Comparison of ENCODE assay signal across 17 cellular contexts in genomic region chr3:18402140-18402834, GRCh38. TPM values are rescaled to one million over a fixed set of nuclear protein-coding genes. Genes with fewer than 3 reads are reported as not detected.
DNase-seq lines count a peak whose midpoint lies in the region; ATAC-seq and TF ChIP-seq lines count a peak whose summit lies in the region.
"Had no signal": no experiment of that assay in that cellular context is flagged by ENCODE, and none has a peak within 500 bp of the region (broad histone marks: within the 10 kb centered on the region; RNA-seq: fewer than 3 reads in every experiment).

No MANE protein-coding gene starts in this region.

- DNase-seq in activated naive CD4-positive, alpha-beta T cell treated with anti-CD3 and anti-CD28 coated beads for 36 hours: peak; percentile 8
- DNase-seq in activated naive CD4-positive, alpha-beta T cell treated with Interleukin-2 at 50 U/mL for 16 hours: no peak
- no peak for DNase-seq in activated CD8-positive, alpha-beta T cell treated with anti-CD3 and anti-CD28 coated beads, Interleukin-2, amount 10 ng/mL, durations not matched to agents 7 days and 5 days
- DNase-seq in effector memory CD8-positive, alpha-beta T cell: no peak
- DNase-seq in NCI-H2227 (lab: John Stamatoyannopoulos, UW; ENCODE audit: unreplicated experiment) (no peak), NCI-H2081 (lab: John Stamatoyannopoulos, UW) (no peak), foreskin fibroblast (no peak)
- DNase-seq: cerebellar nuclear complex, DND-41, GOT3, kidney, mesenchymal stem cell, NCI-H2107, NCI-H69 had no signal

- peaks cover 2% of the 10 kb centered on the region for H3K4me1 ChIP-seq in thymus (ENCODE audit: control insufficient read depth, insufficient read depth, low read length)
- H3K4me1 ChIP-seq: right atrium auricular region had no signal

- intact Hi-C loops in activated naive CD4-positive, alpha-beta T cell treated with anti-CD3 and anti-CD28 coated beads for 36 hours (cut with micrococcal nuclease): no loop called here

- no peaks in the 10 kb centered on the region for H3K9me3 ChIP-seq in thymus (ENCODE audit: control insufficient read depth)
- H3K9me3 ChIP-seq: right atrium auricular region had no signal

- POLR2A ChIA-PET in activated CD8-positive, alpha-beta T cell treated with anti-CD3 and anti-CD28 coated beads, Interleukin-2, amount 10 ng/mL, durations not matched to agents 7 days and 5 days (lab: Charles Lee): interaction anchor here (1.1 to 1.8 kb wide), 6 partner anchors 9 to 131 kb away, joined by 3 to 8 read pairs (median 5); no protein-coding TSS in a partner anchor

- H3K27me3 Mint-ChIP-seq in activated naive CD4-positive, alpha-beta T cell treated with anti-CD3 and anti-CD28 coated beads for 36 hours (ENCODE audit: low read depth): no peaks in the 10 kb centered on the region
- no peaks in the 10 kb centered on the region for H3K27me3 Mint-ChIP-seq in activated CD8-positive, alpha-beta T cell treated with anti-CD3 and anti-CD28 coated beads, Interleukin-2, amount 10 ng/mL, durations not matched to agents 7 days and 5 days (ENCODE audit: low read depth)
- no peaks in the 10 kb centered on the region for H3K27me3 Mint-ChIP-seq in effector memory CD8-positive, alpha-beta T cell

- H3K36me3 ChIP-seq in thymus (ENCODE audit: control insufficient read depth, insufficient read depth): peaks cover 19% of the 10 kb centered on the region

- CTCF ChIA-PET in activated naive CD4-positive, alpha-beta T cell treated with anti-CD3 and anti-CD28 coated beads for 36 hours (lab: Charles Lee): interaction anchor here (0.7 to 2.4 kb wide), 5 partner anchors 12 to 1474 kb away, joined by 3 to 10 read pairs (median 5); no protein-coding TSS in a partner anchor
- CTCF ChIA-PET in activated CD8-positive, alpha-beta T cell treated with anti-CD3 and anti-CD28 coated beads, Interleukin-2, amount 10 ng/mL, durations not matched to agents 7 days and 5 days (lab: Charles Lee): interaction anchor here (0.7 to 3.5 kb wide), 11 partner anchors 9 to 586 kb away, joined by 3 to 36 read pairs (median 4); no protein-coding TSS in a partner anchor

- peak overlapping the region; percentile 87 for H3K27ac Mint-ChIP-seq in activated naive CD4-positive, alpha-beta T cell treated with anti-CD3 and anti-CD28 coated beads for 36 hours
- H3K27ac Mint-ChIP-seq in activated CD8-positive, alpha-beta T cell treated with anti-CD3 and anti-CD28 coated beads, Interleukin-2, amount 10 ng/mL, durations not matched to agents 7 days and 5 days: peak overlapping the region; percentile 71
- peak overlapping the region in 1 of 2 donors; percentile 70 for H3K27ac Mint-ChIP-seq in effector memory CD8-positive, alpha-beta T cell

- H3K9me3 Mint-ChIP-seq in activated naive CD4-positive, alpha-beta T cell treated with anti-CD3 and anti-CD28 coated beads for 36 hours: no peaks in the 10 kb centered on the region
- no peaks in the 10 kb centered on the region for H3K9me3 Mint-ChIP-seq in activated CD8-positive, alpha-beta T cell treated with anti-CD3 and anti-CD28 coated beads, Interleukin-2, amount 10 ng/mL, durations not matched to agents 7 days and 5 days (ENCODE audit: insufficient read depth)
- no peaks in the 10 kb centered on the region for H3K9me3 Mint-ChIP-seq in effector memory CD8-positive, alpha-beta T cell

- H3K4me3 ChIP-seq in thymus (ENCODE audit: low read length): no peak overlapping the region
- H3K4me3 ChIP-seq in foreskin fibroblast (ENCODE audit: low read depth in 1 of 2, low read length in 2 of 2): no peak overlapping the region
- H3K4me3 ChIP-seq: hepatocyte, right atrium auricular region had no signal

- peaks cover 96% of the 10 kb centered on the region for H3K4me1 Mint-ChIP-seq in activated naive CD4-positive, alpha-beta T cell treated with anti-CD3 and anti-CD28 coated beads for 36 hours (ENCODE audit: low read depth)
- peaks cover 91% of the 10 kb centered on the region for H3K4me1 Mint-ChIP-seq in activated CD8-positive, alpha-beta T cell treated with anti-CD3 and anti-CD28 coated beads, Interleukin-2, amount 10 ng/mL, durations not matched to agents 7 days and 5 days (ENCODE audit: low read depth)
- peaks cover 19 to 29% of the 10 kb centered on the region in 2 donors for H3K4me1 Mint-ChIP-seq in effector memory CD8-positive, alpha-beta T cell (ENCODE audit: low read depth in 2 of 2)

- peak overlapping the region; percentile 66 for H3K27ac ChIP-seq in thymus (ENCODE audit: low read depth)
- H3K27ac ChIP-seq: hepatocyte, right atrium auricular region had no signal

- 56% methylated on average over 4 of the region's 4 CpGs for WGBS in thymus

- peak overlapping the region; percentile 49 for H3K4me3 Mint-ChIP-seq in activated naive CD4-positive, alpha-beta T cell treated with anti-CD3 and anti-CD28 coated beads for 36 hours
- H3K4me3 Mint-ChIP-seq in activated CD8-positive, alpha-beta T cell treated with anti-CD3 and anti-CD28 coated beads, Interleukin-2, amount 10 ng/mL, durations not matched to agents 7 days and 5 days: peak overlapping the region; percentile 58
- peak overlapping the region in 1 of 2 donors; percentile 48 for H3K4me3 Mint-ChIP-seq in effector memory CD8-positive, alpha-beta T cell

- H3K27me3 ChIP-seq in thymus (ENCODE audit: control insufficient read depth, insufficient read depth): no peaks in the 10 kb centered on the region
- H3K27me3 ChIP-seq: hepatocyte, right atrium auricular region had no signal

- peak; percentile 29 for ATAC-seq in activated CD8-positive, alpha-beta T cell treated with anti-CD3 and anti-CD28 coated beads, Interleukin-2, amount 10 ng/mL, durations not matched to agents 7 days and 5 days
- peak; percentile 48 for ATAC-seq in effector memory CD8-positive, alpha-beta T cell (replicated peaks)

- TF ChIP-seq CTCF in foreskin fibroblast (IDR thresholded peaks at IDR 0.05; ENCODE audit: low read depth, low read length): no peak

- H3K36me3 Mint-ChIP-seq in activated naive CD4-positive, alpha-beta T cell treated with anti-CD3 and anti-CD28 coated beads for 36 hours (ENCODE audit: low read depth): peaks cover 79% of the 10 kb centered on the region
- H3K36me3 Mint-ChIP-seq in activated CD8-positive, alpha-beta T cell treated with anti-CD3 and anti-CD28 coated beads, Interleukin-2, amount 10 ng/mL, durations not matched to agents 7 days and 5 days (ENCODE audit: low read depth): peaks cover 97% of the 10 kb centered on the region
- H3K36me3 Mint-ChIP-seq in effector memory CD8-positive, alpha-beta T cell (ENCODE audit: insufficient read depth): peaks cover 17% of the 10 kb centered on the region

RNA-seq across cellular contexts. Expression of gene SATB1, which starts 22.9 kb away (rescaled TPM):
- 100 to 1,000 TPM; 303 to 305 TPM for total RNA-seq in activated naive CD4-positive, alpha-beta T cell treated with anti-CD3 and anti-CD28 coated beads for 36 hours
- total RNA-seq in activated CD8-positive, alpha-beta T cell treated with anti-CD3 and anti-CD28 coated beads, Interleukin-2, amount 10 ng/mL, durations not matched to agents 7 days and 5 days: 100 to 1,000 TPM; 268 to 273 TPM
- 172 TPM for polyA plus RNA-seq in thymus
